In genomic region chr12:122356192-122356635, GRCh38 we compare ENCODE assay signal across 1 cellular context.
TF ChIP-seq lines count a peak whose summit lies in the region.

No MANE protein-coding gene starts in this region.

TF ChIP-seq in IMR-90, 13 proteins besides CTCF, POLR2A, EP300 and RAD21 (continued from another document):
- no peak for TF ChIP-seq USF2 (IDR thresholded peaks at IDR 0.05; ENCODE audit: low read depth, low read length)
- peak; percentile 9; the same call in 1 of the 2 replicates for TF ChIP-seq CEBPB (IDR thresholded peaks at IDR 0.05; ENCODE audit: low read depth, low read length)
- no peak for TF ChIP-seq BHLHE40 (IDR thresholded peaks at IDR 0.05; ENCODE audit: low read depth, low read length)
- peak; percentile 58 for TF ChIP-seq SMC3 (IDR thresholded peaks at IDR 0.05; ENCODE audit: low read depth, low read length)
- no peak for TF ChIP-seq RFX5 (IDR thresholded peaks at IDR 0.05; ENCODE audit: low read depth, low read length)
- no peak for TF ChIP-seq MAFK (IDR thresholded peaks at IDR 0.05; ENCODE audit: low read depth, low read length)
- TF ChIP-seq FOS (IDR thresholded peaks at IDR 0.05; ENCODE audit: low read depth, low read length), result no peak
